1 cellular context compared by ENCODE assay signal in the genomic region with DNA sequence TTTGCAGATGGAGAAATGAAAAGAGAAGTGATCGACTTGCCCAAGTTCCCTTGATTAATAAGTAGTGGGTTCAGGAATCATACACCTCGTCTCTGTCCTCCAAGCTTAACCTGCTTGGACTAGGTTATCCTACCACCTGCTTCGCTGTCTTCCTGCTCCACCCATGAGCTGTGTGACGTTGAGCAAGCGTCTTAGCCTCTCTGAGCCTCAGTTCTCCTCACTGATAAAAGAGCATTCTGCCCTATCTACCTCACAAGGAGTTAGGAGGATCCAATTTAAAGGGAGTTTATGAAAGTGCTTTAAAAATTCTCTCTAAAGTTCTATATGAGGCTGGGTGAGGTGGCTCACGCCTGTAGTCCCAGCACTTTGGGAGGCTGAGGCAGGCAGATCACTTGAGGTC.
A peak's percentile ranks its signal among the peaks of the same experiment; 100 is the strongest.
TF ChIP-seq lines count a peak whose summit lies in the region.

No MANE protein-coding gene starts in this region.

TF ChIP-seq in HepG2, 621 proteins besides CTCF, POLR2A, EP300 and RAD21:
- no peak for TF ChIP-seq KLF6 (CRISPR knock-in tag; IDR thresholded peaks at IDR 0.05)
- peak; percentile 88 for TF ChIP-seq ZNF768 (CRISPR knock-in tag; IDR thresholded peaks at IDR 0.05)
